In the genomic region with DNA sequence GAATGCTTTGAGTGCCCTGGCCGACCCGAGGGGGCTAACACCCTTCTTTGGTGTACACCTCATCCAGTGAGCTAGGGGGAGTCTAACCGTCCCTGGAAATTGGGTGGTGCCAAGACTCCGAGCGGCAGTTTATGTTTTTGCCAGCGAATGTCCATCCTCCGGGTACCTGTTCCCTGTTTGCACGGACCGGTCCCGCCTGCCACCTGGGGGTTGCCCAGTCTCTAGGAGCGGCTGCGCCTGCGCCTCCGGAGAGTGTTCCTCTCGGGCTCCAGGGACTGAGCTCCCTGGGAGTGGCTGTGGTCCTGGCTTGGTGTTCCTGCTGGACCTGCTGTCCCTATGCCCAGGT, we compare ENCODE assay signal across 14 cellular contexts. TPM values are rescaled to one million over a fixed set of nuclear protein-coding genes. Genes with fewer than 3 reads are reported as not detected.
DNase-seq lines count a peak whose midpoint lies in the region; ATAC-seq and TF ChIP-seq lines count a peak whose summit lies in the region.
"Had no signal": no experiment of that assay in that cellular context is flagged by ENCODE, and none has a peak within 500 bp of the region (broad histone marks: within the 10 kb centered on the region; RNA-seq: fewer than 3 reads in every experiment).

No MANE protein-coding gene starts in this region.

- no peak overlapping the region for H2AFZ ChIP-seq in SK-N-SH (ENCODE audit: low read depth)

- DNase-seq in SK-N-SH (no peak), T-helper 17 cell (no peak), progenitor cell of endocrine pancreas (ENCODE audit: low spot score, unreplicated experiment) (no peak), NK-92 (lab: John Stamatoyannopoulos, UW; ENCODE audit: unreplicated experiment) (no peak)
- DNase-seq: NCI-H2029 treated with DMSO at 0.1 percent for 48 hours had no signal

- H3K27me3 Mint-ChIP-seq in T-helper 17 cell (peaks cover 49% of the 10 kb centered on the region), progenitor cell of endocrine pancreas (peaks cover 88% of the 10 kb centered on the region)

- no peak for TF ChIP-seq RAD21 in SK-N-SH (IDR thresholded peaks at IDR 0.05; ENCODE audit: low read length)

- no peak overlapping the region for H3K27ac Mint-ChIP-seq in T-helper 17 cell
- no peak overlapping the region for H3K27ac Mint-ChIP-seq in progenitor cell of endocrine pancreas
- H3K27ac Mint-ChIP-seq: activated CD4-positive, alpha-beta memory T cell treated with anti-CD3 and anti-CD28 coated beads for 36 hours had no signal

- H3K36me3 ChIP-seq in SK-N-SH (replicated peaks in 1 of 2; ENCODE audit: control insufficient read depth in 1 of 2, insufficient read depth in 2 of 2, low read length in 1 of 2) (no peaks in the 10 kb centered on the region), iPS-15b (ENCODE audit: control insufficient read depth, insufficient read depth, low read length) (no peaks in the 10 kb centered on the region)
- H3K36me3 ChIP-seq: right lobe of liver had no signal

- TF ChIP-seq EP300 in SK-N-SH (IDR thresholded peaks at IDR 0.05; ENCODE audit: borderline replicate concordance in 1 of 2, low read depth in 1 of 2, low read length in 1 of 2): no peak

- H3K9ac ChIP-seq in SK-N-SH: no peak overlapping the region
- H3K9ac ChIP-seq in iPS-15b (ENCODE audit: low read depth, low read length): no peak overlapping the region

- no peaks in the 10 kb centered on the region for H3F3A ChIP-seq in SK-N-SH (replicated peaks; ENCODE audit: insufficient read depth)

- ATAC-seq in SK-N-SH treated with all-trans-retinoic acid at 6 μM for 48 hours (no peak), T-helper 17 cell (no peak), GM21528 (IDR thresholded peaks at IDR 0.05; ENCODE audit: low FRiP score, unreplicated experiment) (no peak), HG03442 (IDR thresholded peaks at IDR 0.05; ENCODE audit: unreplicated experiment) (no peak)

- H3K27me3 ChIP-seq in SK-N-SH (ENCODE audit: insufficient read depth) (peaks cover 34% of the 10 kb centered on the region), iPS-15b (ENCODE audit: control insufficient read depth, insufficient read depth, low read length) (peaks cover 86% of the 10 kb centered on the region)

- CTCF ChIA-PET in SK-N-SH (lab: Yijun Ruan, JAX): interaction anchor here (0.5 to 18.8 kb wide), 77 partner anchors 10 to 1919 kb away, joined by 3 to 979 read pairs (median 4); no protein-coding TSS in a partner anchor

- H3K4me3 ChIP-seq in SK-N-SH (ENCODE audit: low read depth in 2 of 2, low read length in 1 of 2) (peak overlapping the region in 1 of 2 experiments; percentile 57; a peak in 2 of 4 replicates), iPS-15b (ENCODE audit: low read depth, low read length) (peak overlapping the region; percentile 75)

- H3K4me1 ChIP-seq in SK-N-SH (ENCODE audit: control insufficient read depth in 1 of 2, insufficient read depth in 2 of 2, low read depth in 1 of 2, low read length in 1 of 2) (peaks cover 0 to 16% of the 10 kb centered on the region in 2 experiments; a peak in 1 of 4 replicates), iPS-15b (ENCODE audit: control insufficient read depth, insufficient read depth, low read length) (no peaks in the 10 kb centered on the region)

- no peak overlapping the region for H3K27ac ChIP-seq in SK-N-SH (ENCODE audit: low read depth in 2 of 2, low read length in 1 of 2)
- H3K27ac ChIP-seq: right lobe of liver had no signal

- peaks cover 10% of the 10 kb centered on the region for H3K36me3 Mint-ChIP-seq in T-helper 17 cell (ENCODE audit: low read depth)
- H3K36me3 Mint-ChIP-seq in progenitor cell of endocrine pancreas (ENCODE audit: insufficient read depth): no peaks in the 10 kb centered on the region
- H3K36me3 Mint-ChIP-seq: activated CD4-positive, alpha-beta memory T cell treated with anti-CD3 and anti-CD28 coated beads for 36 hours had no signal

- WGBS in SK-N-SH (ENCODE audit: low lambda C conversion rate): 36% methylated on average over 9 of the region's 15 CpGs

- H3K9me2 ChIP-seq in SK-N-SH: no peaks in the 10 kb centered on the region

- no peaks in the 10 kb centered on the region for H3K9me3 Mint-ChIP-seq in progenitor cell of endocrine pancreas (ENCODE audit: low read depth)
- H3K9me3 Mint-ChIP-seq: activated CD4-positive, alpha-beta memory T cell treated with anti-CD3 and anti-CD28 coated beads for 36 hours had no signal

- no peak overlapping the region for H3K4me2 ChIP-seq in SK-N-SH

- peak overlapping the region; percentile 94 for H3K4me3 Mint-ChIP-seq in T-helper 17 cell
- H3K4me3 Mint-ChIP-seq in progenitor cell of endocrine pancreas (ENCODE audit: low read depth): peak overlapping the region; percentile 8

- peaks cover 30% of the 10 kb centered on the region for H3K4me1 Mint-ChIP-seq in T-helper 17 cell
- H3K4me1 Mint-ChIP-seq in progenitor cell of endocrine pancreas (ENCODE audit: low read depth): peaks cover 5% of the 10 kb centered on the region

- H3K9me3 ChIP-seq in SK-N-SH: no peaks in the 10 kb centered on the region
- no peaks in the 10 kb centered on the region for H3K9me3 ChIP-seq in T-helper 17 cell (ENCODE audit: control insufficient read depth, low read length, poor library complexity, severe bottlenecking)
- H3K9me3 ChIP-seq in iPS-15b (ENCODE audit: control insufficient read depth, insufficient read depth, low read length): no peaks in the 10 kb centered on the region
- H3K9me3 ChIP-seq: right lobe of liver had no signal

- POLR2A ChIA-PET in SK-N-SH (lab: Yijun Ruan, JAX): no interaction called here

- no peaks in the 10 kb centered on the region for H3K79me2 ChIP-seq in SK-N-SH (ENCODE audit: insufficient read depth)

- TF ChIP-seq CTCF in SK-N-SH (IDR thresholded peaks at IDR 0.05) (0 out of 2 replicates have a peak, but pooled peaks have one; percentile 2), progenitor cell of endocrine pancreas (IDR thresholded peaks at IDR 0.05; ENCODE audit: unreplicated experiment) (peak; percentile 1)

- H4K20me1 ChIP-seq in SK-N-SH (ENCODE audit: insufficient read depth): no peaks in the 10 kb centered on the region

TF ChIP-seq in SK-N-SH, 30 proteins besides CTCF, POLR2A, EP300 and RAD21 (continues in another document):
- TF ChIP-seq NFIC (IDR thresholded peaks at IDR 0.05; ENCODE audit: borderline replicate concordance): no peak
- no peak for TF ChIP-seq JUND (IDR thresholded peaks at IDR 0.05)
- TF ChIP-seq, protein P1, sequence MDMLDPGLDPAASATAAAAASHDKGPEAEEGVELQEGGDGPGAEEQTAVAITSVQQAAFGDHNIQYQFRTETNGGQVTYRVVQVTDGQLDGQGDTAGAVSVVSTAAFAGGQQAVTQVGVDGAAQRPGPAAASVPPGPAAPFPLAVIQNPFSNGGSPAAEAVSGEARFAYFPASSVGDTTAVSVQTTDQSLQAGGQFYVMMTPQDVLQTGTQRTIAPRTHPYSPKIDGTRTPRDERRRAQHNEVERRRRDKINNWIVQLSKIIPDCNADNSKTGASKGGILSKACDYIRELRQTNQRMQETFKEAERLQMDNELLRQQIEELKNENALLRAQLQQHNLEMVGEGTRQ (IDR thresholded peaks at IDR 0.05; ENCODE audit: borderline replicate concordance, low read depth, low read length): no peak
- no peak for TF ChIP-seq FOXJ3 (CRISPR knock-in tag; IDR thresholded peaks at IDR 0.05)
- no peak for TF ChIP-seq TCF12 (IDR thresholded peaks at IDR 0.05)
- TF ChIP-seq YY1 (IDR thresholded peaks at IDR 0.05; ENCODE audit: low read depth): no peak
- no peak for TF ChIP-seq TAF1 (IDR thresholded peaks at IDR 0.05; ENCODE audit: borderline replicate concordance, low read depth, low read length)
- TF ChIP-seq, protein P2, sequence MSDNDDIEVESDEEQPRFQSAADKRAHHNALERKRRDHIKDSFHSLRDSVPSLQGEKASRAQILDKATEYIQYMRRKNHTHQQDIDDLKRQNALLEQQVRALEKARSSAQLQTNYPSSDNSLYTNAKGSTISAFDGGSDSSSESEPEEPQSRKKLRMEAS (IDR thresholded peaks at IDR 0.05; ENCODE audit: low read depth): no peak
- no peak for TF ChIP-seq FOXM1 (IDR thresholded peaks at IDR 0.05; ENCODE audit: low read depth)

TF ChIP-seq in SK-N-SH treated with all-trans-retinoic acid at 6 μM for 48 hours, 23 proteins besides CTCF, POLR2A, EP300 and RAD21:
- no peak for TF ChIP-seq TCF4 (CRISPR knock-in tag; IDR thresholded peaks at IDR 0.05; ENCODE audit: borderline replicate concordance)
- TF ChIP-seq OSR1 (CRISPR knock-in tag; IDR thresholded peaks at IDR 0.05): no peak
- TF ChIP-seq SNAI2 (CRISPR knock-in tag; IDR thresholded peaks at IDR 0.05): no peak
- no peak for TF ChIP-seq PPARA (CRISPR knock-in tag; IDR thresholded peaks at IDR 0.05; ENCODE audit: borderline replicate concordance)
- TF ChIP-seq ZC3H10 (CRISPR knock-in tag; IDR thresholded peaks at IDR 0.05): no peak
- TF ChIP-seq, protein P3, sequence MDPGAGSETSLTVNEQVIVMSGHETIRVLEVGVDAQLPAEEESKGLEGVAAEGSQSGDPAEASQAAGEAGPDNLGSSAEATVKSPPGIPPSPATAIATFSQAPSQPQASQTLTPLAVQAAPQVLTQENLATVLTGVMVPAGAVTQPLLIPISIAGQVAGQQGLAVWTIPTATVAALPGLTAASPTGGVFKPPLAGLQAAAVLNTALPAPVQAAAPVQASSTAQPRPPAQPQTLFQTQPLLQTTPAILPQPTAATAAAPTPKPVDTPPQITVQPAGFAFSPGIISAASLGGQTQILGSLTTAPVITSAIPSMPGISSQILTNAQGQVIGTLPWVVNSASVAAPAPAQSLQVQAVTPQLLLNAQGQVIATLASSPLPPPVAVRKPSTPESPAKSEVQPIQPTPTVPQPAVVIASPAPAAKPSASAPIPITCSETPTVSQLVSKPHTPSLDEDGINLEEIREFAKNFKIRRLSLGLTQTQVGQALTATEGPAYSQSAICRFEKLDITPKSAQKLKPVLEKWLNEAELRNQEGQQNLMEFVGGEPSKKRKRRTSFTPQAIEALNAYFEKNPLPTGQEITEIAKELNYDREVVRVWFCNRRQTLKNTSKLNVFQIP (CRISPR knock-in tag; IDR thresholded peaks at IDR 0.05; ENCODE audit: borderline replicate concordance, low read depth): no peak
- TF ChIP-seq GLIS3 (CRISPR knock-in tag; IDR thresholded peaks at IDR 0.05): no peak
- no peak for TF ChIP-seq ZFP30 (CRISPR knock-in tag; IDR thresholded peaks at IDR 0.05)

RNA-seq across cellular contexts. Expression of a gene that starts 0.9 kb away (rescaled TPM):
- not detected in 2 replicates for polyA plus RNA-seq in SK-N-SH (2012; rRNA removed)
- not detected in 2 replicates for polyA plus RNA-seq in SK-N-SH (2012; cell fraction: cytosol; rRNA removed)
- polyA plus RNA-seq in SK-N-SH (2012; cell fraction: nucleus; rRNA removed): not detected in 2 replicates
- total RNA-seq in T-helper 17 cell (10 to 100 TPM; 10.1 to 14.5 TPM), progenitor cell of endocrine pancreas (not detected in 2 replicates)
- total RNA-seq: glomerular endothelial cell; right lobe of liver; T-helper 2 cell treated with Interferon-gamma antibody and Interleukin-4, amounts not matched to agents 100 ng/mL and 5 ng/mL, for 36 hours; urinary bladder had no signal

Comparison
In these comparisons a context has a peak if more than half of its experiments do, and no peak if none do; other contexts are left out.
1. RNA of a gene that starts 0.9 kb away (total RNA-seq): 10.1 to 14.5 TPM in T-helper 17 cell; not detected in progenitor cell of endocrine pancreas; every median in the first group is over 10 times any median in the second.